ENCODE assay signal across 10 cellular contexts in the genomic region with DNA sequence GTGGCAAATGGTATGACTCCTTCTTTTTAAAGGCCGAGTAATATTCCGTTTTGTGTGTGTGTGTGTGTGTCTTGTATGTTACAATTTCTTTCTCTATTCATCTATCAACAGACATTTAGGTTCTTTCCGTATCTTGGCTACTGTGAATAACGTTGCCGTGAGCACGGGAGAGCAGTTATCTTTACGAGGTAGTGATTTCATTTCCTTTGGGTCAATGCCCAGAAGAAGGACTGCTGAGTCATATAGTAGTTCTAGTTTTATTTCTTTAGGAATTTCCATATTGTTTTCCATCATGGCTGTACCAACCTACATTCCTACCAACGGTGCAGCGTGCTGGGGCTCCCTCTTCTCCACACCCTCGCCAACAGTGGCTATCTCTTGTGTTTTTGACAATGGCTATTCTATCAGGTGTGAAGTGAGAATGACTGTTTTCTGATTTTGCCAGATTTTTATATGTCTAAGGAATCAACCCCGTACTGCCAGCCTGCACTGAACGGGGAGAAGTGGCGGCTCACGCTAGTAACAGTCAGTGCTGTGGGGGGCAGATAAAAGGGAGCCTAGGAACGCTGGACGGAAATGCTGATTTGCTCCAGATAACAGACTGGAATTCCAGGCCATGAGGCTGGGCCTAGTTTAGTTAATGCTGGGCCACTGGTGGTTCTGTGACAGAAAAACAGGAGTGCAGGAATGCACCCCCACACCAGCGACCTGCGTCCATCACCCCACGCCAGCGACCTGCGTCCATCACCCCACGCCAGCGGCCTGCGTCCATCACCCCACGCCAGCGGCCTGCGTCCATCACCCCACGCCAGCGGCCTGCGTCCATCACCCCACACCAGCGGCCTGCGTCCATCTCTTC.
DNase-seq lines count a peak whose midpoint lies in the region; ATAC-seq, FAIRE-seq and TF ChIP-seq lines count a peak whose summit lies in the region.
"Had no signal": no experiment of that assay in that cellular context is flagged by ENCODE, and none has a peak within 500 bp of the region (broad histone marks: within the 10 kb centered on the region; RNA-seq: fewer than 3 reads in every experiment).

No MANE protein-coding gene starts in this region.

- H3K27ac ChIP-seq in naive thymus-derived CD4-positive, alpha-beta T cell (ENCODE audit: low read depth, low read length), result no peak overlapping the region
- H3K27ac ChIP-seq: cardiac muscle cell had no signal

- H3K36me3 Mint-ChIP-seq in Caco-2 (ENCODE audit: insufficient read depth, unreplicated experiment), result no peaks in the 10 kb centered on the region
- no peaks in the 10 kb centered on the region for H3K36me3 Mint-ChIP-seq in naive thymus-derived CD4-positive, alpha-beta T cell

- no peak overlapping the region for H3K4me3 ChIP-seq in Caco-2 (ENCODE audit: low read depth, low read length)
- H3K4me3 ChIP-seq in naive thymus-derived CD4-positive, alpha-beta T cell (ENCODE audit: low read length), result no peak overlapping the region
- H3K4me3 ChIP-seq: cardiac muscle cell had no signal

- H3K4me1 ChIP-seq in Caco-2, result peaks cover 36% of the 10 kb centered on the region
- no peaks in the 10 kb centered on the region for H3K4me1 ChIP-seq in naive thymus-derived CD4-positive, alpha-beta T cell (ENCODE audit: control insufficient read depth in 2 of 2, insufficient read depth in 2 of 2, low read length in 2 of 2)

- no peak overlapping the region for H3K4me3 Mint-ChIP-seq in Caco-2 (ENCODE audit: unreplicated experiment)
- H3K4me3 Mint-ChIP-seq in naive thymus-derived CD4-positive, alpha-beta T cell, result no peak overlapping the region

- CTCF ChIA-PET in Caco-2 (lab: Charles Lee), result interaction anchor here (1.0 kb wide), 1 partner anchor 420 kb away, joined by 3 read pairs; no protein-coding TSS in a partner anchor
- CTCF ChIA-PET in naive thymus-derived CD4-positive, alpha-beta T cell (lab: Charles Lee), result no interaction called here

- no peak for DNase-seq in Caco-2
- peak; percentile 92 for DNase-seq in RCC 7860 (ENCODE audit: low spot score)
- no peak for DNase-seq in omental fat pad (ENCODE audit: low spot score)
- DNase-seq in T-helper 2 cell, result no peak
- DNase-seq in NCI-H524 treated with DMSO at 0.1 percent for 48 hours (lab: John Stamatoyannopoulos, UW), result no peak
- no peak for DNase-seq in naive thymus-derived CD4-positive, alpha-beta T cell
- DNase-seq: Kasumi-1 had no signal

- intact Hi-C loops in Caco-2 (cut with micrococcal nuclease; ENCODE audit: unreplicated experiment), result no loop called here
- intact Hi-C loops in naive thymus-derived CD4-positive, alpha-beta T cell (cut with micrococcal nuclease), result loop anchor here in 1 of 2 donors (10.0 kb wide), 1 partner anchor 628 kb away; no protein-coding TSS in a partner anchor

- H3K27ac Mint-ChIP-seq in Caco-2 (ENCODE audit: unreplicated experiment), result peak overlapping the region; percentile 49
- H3K27ac Mint-ChIP-seq in naive thymus-derived CD4-positive, alpha-beta T cell, result no peak overlapping the region

- no peaks in the 10 kb centered on the region for H3K9me3 ChIP-seq in Caco-2
- H3K9me3 ChIP-seq in naive thymus-derived CD4-positive, alpha-beta T cell (ENCODE audit: control insufficient read depth in 2 of 3, low read length in 3 of 3), result no peaks in the 10 kb centered on the region

- no peaks in the 10 kb centered on the region for H3K36me3 ChIP-seq in Caco-2 (ENCODE audit: control insufficient read depth, insufficient read depth, low read length)
- no peaks in the 10 kb centered on the region for H3K36me3 ChIP-seq in naive thymus-derived CD4-positive, alpha-beta T cell (ENCODE audit: control insufficient read depth in 2 of 3, insufficient read depth in 3 of 3, low read length in 3 of 3)
- H3K36me3 ChIP-seq: cardiac muscle cell had no signal

- ATAC-seq in esophagus mucosa, result peak; percentile 60
- ATAC-seq in omental fat pad (ENCODE audit: low FRiP score), result peak; percentile 48
- no peak for ATAC-seq in GM21576 (IDR thresholded peaks at IDR 0.05; ENCODE audit: unreplicated experiment)
- no peak for ATAC-seq in naive thymus-derived CD4-positive, alpha-beta T cell

- H3K27me3 Mint-ChIP-seq in Caco-2 (ENCODE audit: insufficient read depth, unreplicated experiment), result no peaks in the 10 kb centered on the region
- no peaks in the 10 kb centered on the region for H3K27me3 Mint-ChIP-seq in naive thymus-derived CD4-positive, alpha-beta T cell

- no peaks in the 10 kb centered on the region for H3K27me3 ChIP-seq in Caco-2 (replicated peaks; ENCODE audit: control insufficient read depth, insufficient read depth, low read length)
- no peaks in the 10 kb centered on the region for H3K27me3 ChIP-seq in naive thymus-derived CD4-positive, alpha-beta T cell (ENCODE audit: control insufficient read depth in 2 of 2, insufficient read depth in 2 of 2, low read length in 2 of 2)
- H3K27me3 ChIP-seq: cardiac muscle cell had no signal

- POLR2A ChIA-PET in Caco-2 (lab: Charles Lee), result no interaction called here
- POLR2A ChIA-PET in naive thymus-derived CD4-positive, alpha-beta T cell (lab: Charles Lee), result no interaction called here

- no TSS peak for BruUV-seq in Caco-2 (replicated peaks; lab: Mats Ljungman, UMichigan)

- FAIRE-seq in RCC 7860 (lab: Jason Lieb, UNC), result peak; percentile 89

- peaks cover 33% of the 10 kb centered on the region for H3K4me1 Mint-ChIP-seq in Caco-2 (ENCODE audit: low read depth, unreplicated experiment)
- peaks cover 5 to 23% (median 12%) of the 10 kb centered on the region in 7 donors for H3K4me1 Mint-ChIP-seq in naive thymus-derived CD4-positive, alpha-beta T cell

- H3K9me3 Mint-ChIP-seq in Caco-2 (ENCODE audit: unreplicated experiment), result no peaks in the 10 kb centered on the region
- no peaks in the 10 kb centered on the region for H3K9me3 Mint-ChIP-seq in naive thymus-derived CD4-positive, alpha-beta T cell

- TF ChIP-seq CTCF in Caco-2 (IDR thresholded peaks at IDR 0.05; ENCODE audit: insufficient read depth in 1 of 2, low read depth in 1 of 2, low read length in 1 of 2, severe bottlenecking in 1 of 2, unreplicated experiment in 1 of 2) (no peak), omental fat pad (IDR thresholded peaks at IDR 0.05) (no peak)

Comparison
In these comparisons a context has a peak if more than half of its experiments do, and no peak if none do; other contexts are left out.
1. ATAC-seq: peak in esophagus mucosa (single experiment) and omental fat pad (single experiment); none in GM21576 (single experiment) and naive thymus-derived CD4-positive, alpha-beta T cell (single experiment).